19 cellular contexts compared by ENCODE assay signal in the genomic region with DNA sequence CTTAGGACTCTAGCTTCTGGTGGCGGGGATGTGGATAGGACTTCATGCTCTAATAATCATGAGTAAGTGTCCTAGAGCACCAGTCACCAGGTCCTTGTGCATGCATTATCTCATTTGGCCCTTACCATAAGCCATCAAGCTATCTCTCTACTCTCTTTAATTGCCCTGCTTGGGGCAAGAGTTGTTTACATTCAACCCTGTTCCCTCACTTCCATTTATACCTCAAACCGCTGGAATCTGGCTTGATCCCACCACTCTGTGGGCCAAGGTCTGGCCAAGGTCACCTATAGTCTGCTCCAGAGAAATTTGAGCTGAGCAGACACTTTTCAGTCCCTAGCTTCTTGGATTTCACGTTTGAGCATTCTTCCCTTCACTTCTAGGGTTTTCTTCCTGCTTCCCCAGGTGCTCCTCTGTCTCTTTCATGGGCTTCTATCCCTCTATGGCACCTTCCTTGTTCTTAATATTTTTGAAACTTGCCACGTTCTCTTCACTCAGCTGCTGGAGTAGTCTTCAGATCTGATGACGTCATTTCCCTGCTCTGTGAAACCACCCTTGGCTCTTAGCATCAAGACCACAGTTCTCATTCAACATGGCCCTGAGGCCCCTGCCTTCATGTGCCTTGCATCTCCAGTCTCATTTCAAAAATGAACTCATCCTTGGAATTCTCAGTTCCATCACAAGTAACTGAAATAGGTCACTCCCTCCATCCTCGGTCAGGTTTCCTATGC.
DNase-seq lines count a peak whose midpoint lies in the region; ATAC-seq, FAIRE-seq and TF ChIP-seq lines count a peak whose summit lies in the region.
"Had no signal": no experiment of that assay in that cellular context is flagged by ENCODE, and none has a peak within 500 bp of the region (broad histone marks: within the 10 kb centered on the region; RNA-seq: fewer than 3 reads in every experiment).

No MANE protein-coding gene starts in this region.

- CTCF ChIA-PET in GM12878 (lab: Yijun Ruan, JAX), result no interaction called here

- WGBS in GM12878 (ENCODE audit: insufficient coverage, insufficient replicate concordance, low lambda C conversion rate, missing lambda C conversion rate), result 7% methylated on average over 6 of the region's 6 CpGs

- TF ChIP-seq RAD21 in GM12878 (IDR thresholded peaks at IDR 0.05; ENCODE audit: insufficient read depth, low read depth, low read length), result no peak

- H3K4me3 ChIP-seq in GM23338 (no peak overlapping the region), GM12878 (no peak overlapping the region), dorsolateral prefrontal cortex (no peak overlapping the region)
- H3K4me3 ChIP-seq: MG63, PC-9, SJCRH30 had no signal

- H3K9me2 ChIP-seq in GM23338 (ENCODE audit: insufficient read depth), result peaks cover 3% of the 10 kb centered on the region; the same call in 1 of the 2 replicates

- H4K20me1 ChIP-seq in GM23338 (replicated peaks; ENCODE audit: insufficient read depth) (no peaks in the 10 kb centered on the region), GM12878 (ENCODE audit: control insufficient read depth, insufficient read depth) (no peaks in the 10 kb centered on the region)

- H3K27me3 ChIP-seq in GM23338 (ENCODE audit: insufficient read depth), result no peaks in the 10 kb centered on the region
- no peaks in the 10 kb centered on the region for H3K27me3 ChIP-seq in GM12878 (replicated peaks in 1 of 2; ENCODE audit: control insufficient read depth in 2 of 2, insufficient read depth in 2 of 2, low read length in 1 of 2)
- H3K27me3 ChIP-seq in dorsolateral prefrontal cortex, result no peaks in the 10 kb centered on the region
- H3K27me3 ChIP-seq: MG63, SJCRH30 had no signal

- H3K27ac Mint-ChIP-seq in GM23338, result no peak overlapping the region
- peak overlapping the region; percentile 0 for H3K27ac Mint-ChIP-seq in progenitor cell of endocrine pancreas
- no peak overlapping the region for H3K27ac Mint-ChIP-seq in type B pancreatic cell

- no peak for TF ChIP-seq EP300 in GM12878 (IDR thresholded peaks at IDR 0.05; ENCODE audit: borderline replicate concordance in 1 of 2, control insufficient read depth in 1 of 2, low read depth in 2 of 2, low read length in 2 of 2)

- H3K4me2 ChIP-seq in GM23338, result no peak overlapping the region
- no peak overlapping the region for H3K4me2 ChIP-seq in GM12878 (ENCODE audit: control insufficient read depth, insufficient read depth)
- H3K4me2 ChIP-seq: PC-9 had no signal

- no peaks in the 10 kb centered on the region for H3F3A ChIP-seq in GM23338 (replicated peaks; ENCODE audit: low read depth)

- in situ Hi-C loops in GM12878 (cut with MboI), result no loop called here

- no TSS peak for BruUV-seq in GM12878 (replicated peaks; lab: Mats Ljungman, UMichigan)

- SMC1A ChIA-PET in GM12878 (lab: Charles Lee; ENCODE audit: uncharacterized antibody, unreplicated experiment), result no interaction called here

- no peak for ATAC-seq in GM23338
- no peak for ATAC-seq in GM12878

- no peak for TF ChIP-seq POLR2A in GM12878 (IDR thresholded peaks at IDR 0.05; ENCODE audit: low read depth, low read length)

- H3K27me3 Mint-ChIP-seq in GM23338 (ENCODE audit: insufficient read depth, low read depth, poor library complexity) (peaks cover 4% of the 10 kb centered on the region), progenitor cell of endocrine pancreas (no peaks in the 10 kb centered on the region), type B pancreatic cell (no peaks in the 10 kb centered on the region)

- H3K9ac ChIP-seq in GM12878 (ENCODE audit: control insufficient read depth, insufficient read depth, low read length), result no peak overlapping the region

- peak overlapping the region; percentile 23; the same call in 1 of the 2 replicates for H2AFZ ChIP-seq in GM23338
- H2AFZ ChIP-seq in GM12878 (ENCODE audit: control insufficient read depth, low read depth, low read length), result no peak overlapping the region
- H2AFZ ChIP-seq: PC-9 had no signal

- H3K79me2 ChIP-seq in GM23338 (replicated peaks; ENCODE audit: insufficient read depth), result no peaks in the 10 kb centered on the region
- H3K79me2 ChIP-seq in GM12878 (ENCODE audit: control insufficient read depth, insufficient read depth, low read length), result no peaks in the 10 kb centered on the region

- intact Hi-C loops in GM12878 (cut with micrococcal nuclease; ENCODE audit: unreplicated experiment) (no loop called here), dorsolateral prefrontal cortex (cut with DNase I) (no loop called here)

- no peak for DNase-seq in GM23338 (ENCODE audit: low spot score)
- peak; percentile 57 for DNase-seq in NCI-H187 treated with DMSO at 0.1 percent for 48 hours (lab: John Stamatoyannopoulos, UW)
- DNase-seq in GM12878 (ENCODE audit: low read depth, low spot score), result no peak
- no peak for DNase-seq in progenitor cell of endocrine pancreas (ENCODE audit: low spot score, unreplicated experiment)
- DNase-seq in dorsolateral prefrontal cortex, result no peak
- no peak for DNase-seq in NCI-H526 (lab: John Stamatoyannopoulos, UW)
- DNase-seq in type B pancreatic cell (ENCODE audit: extremely low spot score, unreplicated experiment), result no peak
- DNase-seq: ACHN, GDM1, GOT3, Karpas-422, MG63, NCI-H1092, NCI-H2227 treated with DMSO at 0.1 percent for 48 hours, NCI-H510A treated with DMSO at 0.1 percent for 48 hours, PC-9, SJCRH30 had no signal

- H3K36me3 ChIP-seq in GM23338 (ENCODE audit: insufficient read depth) (no peaks in the 10 kb centered on the region), GM12878 (ENCODE audit: control insufficient read depth in 2 of 2, insufficient read depth in 2 of 2, low read length in 1 of 2) (no peaks in the 10 kb centered on the region)
- H3K36me3 ChIP-seq: MG63, SJCRH30 had no signal

- no peaks in the 10 kb centered on the region for H3K4me1 ChIP-seq in GM23338 (ENCODE audit: insufficient read depth)
- no peaks in the 10 kb centered on the region for H3K4me1 ChIP-seq in GM12878 (ENCODE audit: control insufficient read depth, insufficient read depth, low read length)
- H3K4me1 ChIP-seq: SJCRH30 had no signal

- no peaks in the 10 kb centered on the region for H3K9me3 ChIP-seq in GM12878 (replicated peaks; ENCODE audit: control insufficient read depth, insufficient read depth, low read length)
- H3K9me3 ChIP-seq: MG63, SJCRH30 had no signal

- RAD21 ChIA-PET in GM12878 (lab: Charles Lee; ENCODE audit: unreplicated experiment), result no interaction called here

- POLR2A ChIA-PET in GM12878 (lab: Charles Lee), result no interaction called here

- H3K9me3 Mint-ChIP-seq in GM23338 (peaks cover 2% of the 10 kb centered on the region; the same call in 2 of the 3 replicates), progenitor cell of endocrine pancreas (ENCODE audit: low read depth) (no peaks in the 10 kb centered on the region), type B pancreatic cell (no peaks in the 10 kb centered on the region)

- H3K4me3 Mint-ChIP-seq in GM23338, result no peak overlapping the region
- no peak overlapping the region for H3K4me3 Mint-ChIP-seq in progenitor cell of endocrine pancreas (ENCODE audit: low read depth)
- H3K4me3 Mint-ChIP-seq in type B pancreatic cell, result no peak overlapping the region

- H3K27ac ChIP-seq in GM23338 (ENCODE audit: low read depth) (no peak overlapping the region), GM12878 (ENCODE audit: control insufficient read depth, insufficient read depth) (no peak overlapping the region), dorsolateral prefrontal cortex (no peak overlapping the region)
- H3K27ac ChIP-seq: C4-2B, PC-9, SJCRH30 had no signal

- no peak for FAIRE-seq in GM12878 (lab: Jason Lieb, UNC)
- FAIRE-seq: GM18507 had no signal

- H3K4me1 Mint-ChIP-seq in GM23338 (peaks cover 3% of the 10 kb centered on the region; the same call in 1 of the 3 replicates), progenitor cell of endocrine pancreas (ENCODE audit: low read depth) (peaks cover 27% of the 10 kb centered on the region), type B pancreatic cell (ENCODE audit: unreplicated experiment) (no peaks in the 10 kb centered on the region)

- TF ChIP-seq CTCF in GM23338 (conservative IDR thresholded peaks at IDR 0.05; ENCODE audit: low read depth in 2 of 2), result no peak
- no peak for TF ChIP-seq CTCF in GM12878 (IDR thresholded peaks at IDR 0.05 in 2 of 3, conservative IDR thresholded peaks at IDR 0.05 in 1 of 3; ENCODE audit: control insufficient read depth in 2 of 3, extremely low read depth in 1 of 3, insufficient read depth in 1 of 3, low read depth in 3 of 3, low read length in 3 of 3)
- TF ChIP-seq CTCF in progenitor cell of endocrine pancreas (IDR thresholded peaks at IDR 0.05; ENCODE audit: unreplicated experiment), result no peak
- TF ChIP-seq CTCF in dorsolateral prefrontal cortex (IDR thresholded peaks at IDR 0.05 in 54 of 56, conservative IDR thresholded peaks at IDR 0.05 in 2 of 56; ENCODE audit: low read depth in 1 of 56, partially characterized antibody in 56 of 56), result no peak
- TF ChIP-seq CTCF in type B pancreatic cell (conservative IDR thresholded peaks at IDR 0.05), result no peak

- H3K36me3 Mint-ChIP-seq in GM23338 (ENCODE audit: low read depth), result no peaks in the 10 kb centered on the region
- H3K36me3 Mint-ChIP-seq in progenitor cell of endocrine pancreas (ENCODE audit: insufficient read depth), result no peaks in the 10 kb centered on the region
- H3K36me3 Mint-ChIP-seq in type B pancreatic cell, result no peaks in the 10 kb centered on the region

TF ChIP-seq in GM23338, 12 proteins besides CTCF, POLR2A, EP300 and RAD21 (continues in another document):
- TF ChIP-seq EZH2phosphoT487 (IDR thresholded peaks at IDR 0.05; ENCODE audit: unreplicated experiment), result no peak
- TF ChIP-seq ZNF331 (CRISPR knock-in tag; IDR thresholded peaks at IDR 0.05; ENCODE audit: low read depth), result no peak
- no peak for TF ChIP-seq CREB1 (CRISPR knock-in tag; IDR thresholded peaks at IDR 0.05; ENCODE audit: low read depth)
- no peak for TF ChIP-seq POLR2AphosphoS5 (IDR thresholded peaks at IDR 0.05; ENCODE audit: low read depth)

TF ChIP-seq in GM12878, 131 proteins besides CTCF, POLR2A, EP300 and RAD21 (continues in another document):
- TF ChIP-seq, protein P1, sequence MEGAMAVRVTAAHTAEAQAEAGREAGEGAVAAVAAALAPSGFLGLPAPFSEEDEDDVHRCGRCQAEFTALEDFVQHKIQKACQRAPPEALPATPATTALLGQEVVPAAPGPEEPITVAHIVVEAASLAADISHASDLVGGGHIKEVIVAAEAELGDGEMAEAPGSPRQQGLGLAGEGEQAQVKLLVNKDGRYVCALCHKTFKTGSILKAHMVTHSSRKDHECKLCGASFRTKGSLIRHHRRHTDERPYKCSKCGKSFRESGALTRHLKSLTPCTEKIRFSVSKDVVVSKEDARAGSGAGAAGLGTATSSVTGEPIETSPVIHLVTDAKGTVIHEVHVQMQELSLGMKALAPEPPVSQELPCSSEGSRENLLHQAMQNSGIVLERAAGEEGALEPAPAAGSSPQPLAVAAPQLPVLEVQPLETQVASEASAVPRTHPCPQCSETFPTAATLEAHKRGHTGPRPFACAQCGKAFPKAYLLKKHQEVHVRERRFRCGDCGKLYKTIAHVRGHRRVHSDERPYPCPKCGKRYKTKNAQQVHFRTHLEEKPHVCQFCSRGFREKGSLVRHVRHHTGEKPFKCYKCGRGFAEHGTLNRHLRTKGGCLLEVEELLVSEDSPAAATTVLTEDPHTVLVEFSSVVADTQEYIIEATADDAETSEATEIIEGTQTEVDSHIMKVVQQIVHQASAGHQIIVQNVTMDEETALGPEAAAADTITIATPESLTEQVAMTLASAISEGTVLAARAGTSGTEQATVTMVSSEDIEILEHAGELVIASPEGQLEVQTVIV (IDR thresholded peaks at IDR 0.05; ENCODE audit: borderline replicate concordance, partially characterized antibody), result no peak
